In genomic region chr5:64853777-64854176, GRCh38 we compare ENCODE assay signal across 37 cellular contexts.
"Had no signal": no experiment of that assay in that cellular context is flagged by ENCODE, and none has a peak within 500 bp of the region (broad histone marks: within the 10 kb centered on the region; RNA-seq: fewer than 3 reads in every experiment).

No MANE protein-coding gene starts in this region.

- FAIRE-seq: astrocyte, TTC549 had no signal

- H3K4me3 ChIP-seq: adrenal gland, body of pancreas, breast epithelium had no signal

- H3K9me3 ChIP-seq: adrenal gland, body of pancreas, breast epithelium had no signal

- H3K27me3 ChIP-seq: adrenal gland, body of pancreas, brain microvascular endothelial cell, breast epithelium had no signal

- DNase-seq: activated B cell treated with CpG ODN at 0.5 μM for 24 hours; activated CD4-positive, alpha-beta memory T cell treated with anti-CD3 and anti-CD28 coated beads for 36 hours; activated CD4-positive, alpha-beta T cell treated with anti-CD3 and anti-CD28 coated beads for 4 hours; activated CD4-positive, alpha-beta T cell treated with anti-CD3 and anti-CD28 coated beads, Interleukin-2, amount 10 ng/mL, durations not matched to agents 24 days and 14 days; activated CD4-positive, alpha-beta T cell treated with anti-CD3 and anti-CD28 coated beads, Interleukin-2, amount 50 U/mL, for 1 hour; activated CD4-positive, alpha-beta T cell treated with anti-CD3 and anti-CD28 coated beads, Interleukin-2, amount 50 U/mL, for 4 hours; activated CD4-positive, CD25-positive, alpha-beta regulatory T cell treated with anti-CD3 and anti-CD28 coated beads, Interleukin-2, amount 50 U/mL, for 72 hours; activated CD8-positive, alpha-beta memory T cell treated with anti-CD3 and anti-CD28 coated beads, Interleukin-2, amount 50 U/mL, for 4 hours; activated CD8-positive, alpha-beta T cell treated with anti-CD3 and anti-CD28 coated beads for 36 hours; activated effector memory CD4-positive, alpha-beta T cell treated with anti-CD3 and anti-CD28 coated beads, Interleukin-2, amount 50 U/mL, for 16 hours; activated gamma-delta T cell treated with Interleukin-2 at 50 U/mL for 16 hours; activated naive CD4-positive, alpha-beta T cell; activated naive CD4-positive, alpha-beta T cell treated with anti-CD3 and anti-CD28 coated beads for 36 hours; activated naive CD4-positive, alpha-beta T cell treated with anti-CD3 and anti-CD28 coated beads, Interleukin-2, amount 50 U/mL, for 16 hours; activated naive CD8-positive, alpha-beta T cell treated with anti-CD3 and anti-CD28 coated beads for 36 hours; activated T-cell treated with anti-CD3 and anti-CD28 coated beads for 4 hours; activated T-cell treated with anti-CD3 and anti-CD28 coated beads, Interleukin-2, amount 50 U/mL, for 1 hour; activated T-cell treated with anti-CD3 and anti-CD28 coated beads, Interleukin-2, amount 50 U/mL, for 4 hours; activated T-cell treated with anti-CD3 and anti-CD28 coated beads, Interleukin-2, amount 50 U/mL, for 72 hours; adrenal gland; amniotic stem cell; aorta; body of pancreas; brain microvascular endothelial cell; central memory CD4-positive, alpha-beta T cell; T-helper 1 cell; T-helper 2 cell; T-helper 9 cell had no signal

- H3K9me3 Mint-ChIP-seq: activated B cell treated with CpG ODN at 0.5 μM for 24 hours; activated CD4-positive, alpha-beta memory T cell treated with anti-CD3 and anti-CD28 coated beads for 36 hours; activated CD4-positive, alpha-beta T cell treated with anti-CD3 and anti-CD28 coated beads, Interleukin-2, amount 10 ng/mL, durations not matched to agents 24 days and 14 days; activated CD8-positive, alpha-beta T cell treated with anti-CD3 and anti-CD28 coated beads for 36 hours; activated naive CD4-positive, alpha-beta T cell treated with anti-CD3 and anti-CD28 coated beads for 36 hours; activated naive CD4-positive, alpha-beta T cell treated with anti-CD3 and anti-CD28 coated beads, Interleukin-2, amount 50 U/mL, for 72 hours; activated naive CD8-positive, alpha-beta T cell treated with anti-CD3 and anti-CD28 coated beads for 36 hours; activated T-cell treated with anti-CD3 and anti-CD28 coated beads, Interleukin-2, amount 50 U/mL, for 4 hours; activated T-cell treated with anti-CD3 and anti-CD28 coated beads, Interleukin-2, amount 50 U/mL, for 72 hours; activated T-helper 1 cell treated with anti-CD3 and anti-CD28 coated beads, Interleukin-12 subunit alpha, Interleukin-12 subunit beta, Interleukin-2, Interleukin-4 antibody, amounts not matched to agents 30 ng/mL and 10 ng/mL and 1 ng/mL, durations not matched to agents 14 hours and 24 hours and 36 hours; activated T-helper 17 cell treated with anti-CD3 and anti-CD28 coated beads, Interleukin-2, amount 50 U/mL, for 72 hours; T-helper 1 cell treated with Interleukin-12 subunit alpha and Interleukin-12 subunit beta and Interleukin-4 antibody, amounts not matched to agents 30 μg/mL and 1 μg/mL, for 36 hours; T-helper 2 cell treated with Interferon-gamma antibody and Interleukin-4, amounts not matched to agents 5 μg/mL and 100 μg/mL, for 36 hours had no signal

- H3K4me3 Mint-ChIP-seq: activated B cell treated with CpG ODN at 0.5 μM for 24 hours; activated CD4-positive, alpha-beta memory T cell treated with anti-CD3 and anti-CD28 coated beads for 36 hours; activated CD4-positive, alpha-beta T cell treated with anti-CD3 and anti-CD28 coated beads, Interleukin-2, amount 10 ng/mL, durations not matched to agents 24 days and 14 days; activated CD8-positive, alpha-beta T cell treated with anti-CD3 and anti-CD28 coated beads for 36 hours; activated naive CD4-positive, alpha-beta T cell treated with anti-CD3 and anti-CD28 coated beads for 36 hours; activated naive CD8-positive, alpha-beta T cell treated with anti-CD3 and anti-CD28 coated beads for 36 hours; activated T-cell treated with anti-CD3 and anti-CD28 coated beads, Interleukin-2, amount 50 U/mL, for 4 hours; activated T-cell treated with anti-CD3 and anti-CD28 coated beads, Interleukin-2, amount 50 U/mL, for 72 hours; activated T-helper 1 cell treated with anti-CD3 and anti-CD28 coated beads, Interleukin-12 subunit alpha, Interleukin-12 subunit beta, Interleukin-2, Interleukin-4 antibody, amounts not matched to agents 30 ng/mL and 10 ng/mL and 1 ng/mL, durations not matched to agents 14 hours and 24 hours and 36 hours; activated T-helper 17 cell treated with anti-CD3 and anti-CD28 coated beads, Interleukin-2, amount 50 U/mL, for 72 hours; T-helper 1 cell treated with Interleukin-12 subunit alpha and Interleukin-12 subunit beta and Interleukin-4 antibody, amounts not matched to agents 30 μg/mL and 1 μg/mL, for 36 hours; T-helper 2 cell treated with Interferon-gamma antibody and Interleukin-4, amounts not matched to agents 5 μg/mL and 100 μg/mL, for 36 hours had no signal

- H3K4me1 ChIP-seq: adrenal gland, body of pancreas, breast epithelium had no signal

- H3K4me1 Mint-ChIP-seq: activated B cell treated with CpG ODN at 0.5 μM for 24 hours; activated CD4-positive, alpha-beta T cell treated with anti-CD3 and anti-CD28 coated beads, Interleukin-2, amount 10 ng/mL, durations not matched to agents 24 days and 14 days; activated naive CD8-positive, alpha-beta T cell treated with anti-CD3 and anti-CD28 coated beads for 36 hours; activated T-helper 17 cell treated with anti-CD3 and anti-CD28 coated beads, Interleukin-2, amount 50 U/mL, for 72 hours had no signal

- H3K27me3 Mint-ChIP-seq: activated B cell treated with CpG ODN at 0.5 μM for 24 hours; activated CD4-positive, alpha-beta memory T cell treated with anti-CD3 and anti-CD28 coated beads for 36 hours; activated CD4-positive, alpha-beta T cell treated with anti-CD3 and anti-CD28 coated beads, Interleukin-2, amount 10 ng/mL, durations not matched to agents 24 days and 14 days; activated CD8-positive, alpha-beta T cell treated with anti-CD3 and anti-CD28 coated beads for 36 hours; activated naive CD8-positive, alpha-beta T cell treated with anti-CD3 and anti-CD28 coated beads for 36 hours; activated T-helper 17 cell treated with anti-CD3 and anti-CD28 coated beads, Interleukin-2, amount 50 U/mL, for 72 hours had no signal

- H3K27ac ChIP-seq: adrenal gland, body of pancreas, brain microvascular endothelial cell, breast epithelium, VCaP had no signal

- H3K36me3 ChIP-seq: adrenal gland, brain microvascular endothelial cell, breast epithelium had no signal

- H3K27ac Mint-ChIP-seq: activated B cell treated with CpG ODN at 0.5 μM for 24 hours; activated CD4-positive, alpha-beta memory T cell treated with anti-CD3 and anti-CD28 coated beads for 36 hours; activated CD4-positive, alpha-beta T cell treated with anti-CD3 and anti-CD28 coated beads, Interleukin-2, amount 10 ng/mL, durations not matched to agents 24 days and 14 days; activated CD8-positive, alpha-beta T cell treated with anti-CD3 and anti-CD28 coated beads for 36 hours; activated naive CD4-positive, alpha-beta T cell treated with anti-CD3 and anti-CD28 coated beads for 36 hours; activated naive CD4-positive, alpha-beta T cell treated with anti-CD3 and anti-CD28 coated beads, Interleukin-2, amount 50 U/mL, for 72 hours; activated naive CD8-positive, alpha-beta T cell treated with anti-CD3 and anti-CD28 coated beads for 36 hours; activated T-cell treated with anti-CD3 and anti-CD28 coated beads, Interleukin-2, amount 50 U/mL, for 72 hours; activated T-helper 1 cell treated with anti-CD3 and anti-CD28 coated beads, Interleukin-12 subunit alpha, Interleukin-12 subunit beta, Interleukin-2, Interleukin-4 antibody, amounts not matched to agents 30 ng/mL and 10 ng/mL and 1 ng/mL, durations not matched to agents 14 hours and 24 hours and 36 hours; activated T-helper 17 cell treated with anti-CD3 and anti-CD28 coated beads, Interleukin-2, amount 50 U/mL, for 72 hours; T-helper 1 cell treated with Interleukin-12 subunit alpha and Interleukin-12 subunit beta and Interleukin-4 antibody, amounts not matched to agents 30 μg/mL and 1 μg/mL, for 36 hours; T-helper 2 cell treated with Interferon-gamma antibody and Interleukin-4, amounts not matched to agents 5 μg/mL and 100 μg/mL, for 36 hours had no signal
